ENCODE assay signal across 25 cellular contexts in genomic region chr10:50254479-50254878, GRCh38. TPM values are rescaled to one million over a fixed set of nuclear protein-coding genes. Genes with fewer than 3 reads are reported as not detected.
DNase-seq lines count a peak whose midpoint lies in the region; ATAC-seq, FAIRE-seq and TF ChIP-seq lines count a peak whose summit lies in the region.
"Had no signal": no experiment of that assay in that cellular context is flagged by ENCODE, and none has a peak within 500 bp of the region (broad histone marks: within the 10 kb centered on the region; RNA-seq: fewer than 3 reads in every experiment).

No MANE protein-coding gene starts in this region.

- H3K9me3 ChIP-seq in HepG2 (ENCODE audit: low read length): no peaks in the 10 kb centered on the region
- H3K9me3 ChIP-seq in right lobe of liver: no peaks in the 10 kb centered on the region
- H3K9me3 ChIP-seq in HEK293 (ENCODE audit: control insufficient read depth, insufficient read depth, low read depth, low read length): no peaks in the 10 kb centered on the region
- no peaks in the 10 kb centered on the region for H3K9me3 ChIP-seq in K562 (replicated peaks; ENCODE audit: control insufficient read depth, insufficient read depth, low read depth, low read length)
- H3K9me3 ChIP-seq: BE2C, BLaER1 had no signal

- no peak overlapping the region for H3K4me2 ChIP-seq in HepG2 (ENCODE audit: low read depth, low read length)
- H3K4me2 ChIP-seq in K562 (ENCODE audit: insufficient read depth, low read length): no peak overlapping the region; the same call in 1 of the 2 replicates
- H3K4me2 ChIP-seq: BLaER1 had no signal

- no peak overlapping the region for H3K27ac Mint-ChIP-seq in endothelial cell (ENCODE audit: unreplicated experiment)
- H3K27ac Mint-ChIP-seq: CD14-positive monocyte; CD4-positive, alpha-beta memory T cell; CD4-positive, CD25-positive, alpha-beta regulatory T cell; CD8-positive, alpha-beta memory T cell had no signal

- H3K9me1 ChIP-seq in K562 (ENCODE audit: control insufficient read depth, insufficient read depth, low read length): no peaks in the 10 kb centered on the region

- no peaks in the 10 kb centered on the region for H3K36me3 ChIP-seq in HepG2 (replicated peaks in 1 of 2; ENCODE audit: control insufficient read depth in 1 of 2, insufficient read depth in 2 of 2, low read length in 2 of 2)
- no peaks in the 10 kb centered on the region for H3K36me3 ChIP-seq in right lobe of liver
- H3K36me3 ChIP-seq in HEK293 (ENCODE audit: control insufficient read depth in 2 of 2, insufficient read depth in 1 of 2, low read length in 2 of 2): no peaks in the 10 kb centered on the region
- no peaks in the 10 kb centered on the region for H3K36me3 ChIP-seq in K562 (ENCODE audit: control insufficient read depth, insufficient read depth, low read length)
- H3K36me3 ChIP-seq: BE2C, BLaER1 had no signal

- H3K9ac ChIP-seq in HepG2 (ENCODE audit: insufficient read depth, low read depth, low read length): no peak overlapping the region
- H3K9ac ChIP-seq in K562 (ENCODE audit: insufficient read depth in 1 of 2, low read depth in 2 of 2, low read length in 2 of 2): no peak overlapping the region
- H3K9ac ChIP-seq: BLaER1 had no signal

- ATAC-seq in HepG2 (no peak), right lobe of liver (no peak), K562 (no peak)

- no peaks in the 10 kb centered on the region for H3K4me1 Mint-ChIP-seq in endothelial cell (ENCODE audit: unreplicated experiment)
- H3K4me1 Mint-ChIP-seq: CD14-positive monocyte; CD4-positive, alpha-beta memory T cell; CD4-positive, CD25-positive, alpha-beta regulatory T cell; CD8-positive, alpha-beta memory T cell had no signal

- no peak overlapping the region for H3K27ac ChIP-seq in HepG2 (ENCODE audit: extremely low read length, insufficient read depth, low read length)
- H3K27ac ChIP-seq in right lobe of liver: no peak overlapping the region
- H3K27ac ChIP-seq in HEK293 (ENCODE audit: extremely low read depth, low read depth, low read length): no peak overlapping the region
- no peak overlapping the region for H3K27ac ChIP-seq in K562 (ENCODE audit: extremely low read depth, low read depth, low read length)
- H3K27ac ChIP-seq: BLaER1 had no signal

- peaks cover 54% of the 10 kb centered on the region for H3K4me1 ChIP-seq in HepG2 (ENCODE audit: insufficient read depth, low read length)
- peaks cover 0 to 22% (median 7%) of the 10 kb centered on the region in 4 donors for H3K4me1 ChIP-seq in right lobe of liver
- no peaks in the 10 kb centered on the region for H3K4me1 ChIP-seq in HEK293 (ENCODE audit: control insufficient read depth, insufficient read depth, low read length)
- no peaks in the 10 kb centered on the region for H3K4me1 ChIP-seq in K562 (replicated peaks in 1 of 2; ENCODE audit: control insufficient read depth in 2 of 2, insufficient read depth in 2 of 2, low read length in 2 of 2)
- H3K4me1 ChIP-seq: BE2C had no signal

- intact Hi-C loops in HepG2 (cut with micrococcal nuclease; ENCODE audit: unreplicated experiment) (no loop called here), right lobe of liver (cut with DNase I) (no loop called here), K562 (cut with micrococcal nuclease) (no loop called here)

- no peak for TF ChIP-seq POLR2A in HepG2 (IDR thresholded peaks at IDR 0.05; ENCODE audit: insufficient read depth in 1 of 2, low read depth in 2 of 2, low read length in 2 of 2)
- no peak for TF ChIP-seq POLR2A in right lobe of liver (IDR thresholded peaks at IDR 0.05)
- TF ChIP-seq POLR2A in K562 (conservative IDR thresholded peaks at IDR 0.05): no peak

- H3K79me2 ChIP-seq in HepG2 (ENCODE audit: insufficient read depth, low read length) (no peaks in the 10 kb centered on the region), K562 (ENCODE audit: control insufficient read depth, insufficient read depth, low read length) (no peaks in the 10 kb centered on the region)

- in situ Hi-C loops in HepG2 (cut with HindIII; ENCODE audit: extremely low pct_ligation_motif_present, low pct_unique_long_range_greater_than_20kb): no loop called here
- in situ Hi-C loops in K562 (cut with MboI): no loop called here

- no peak for DNase-seq in HepG2 (ENCODE audit: low spot score)
- DNase-seq in right lobe of liver: no peak
- no peak for DNase-seq in K562 (ENCODE audit: extremely low read depth in 1 of 4, low spot score in 3 of 4)
- no peak for DNase-seq in germinal center (ENCODE audit: low spot score)
- no peak for DNase-seq in endothelial cell (ENCODE audit: low spot score)
- DNase-seq: 8988T; ACHN; BE2C; C1 segment of cervical spinal cord; CD4-positive, alpha-beta memory T cell; CD4-positive, CD25-positive, alpha-beta regulatory T cell; CD8-positive, alpha-beta memory T cell; COR-L47; DMS 273 treated with DMSO at 0.1 percent for 48 hours; DMS153; DMS53; DMS79; DND-41; EL; GDM1 had no signal

- peaks cover 5% of the 10 kb centered on the region for H3K27me3 Mint-ChIP-seq in endothelial cell (ENCODE audit: unreplicated experiment)

- H3K4me3 ChIP-seq in HepG2 (replicated peaks in 1 of 3; ENCODE audit: insufficient read depth in 1 of 3, low read depth in 2 of 3, low read length in 3 of 3): no peak overlapping the region
- no peak overlapping the region for H3K4me3 ChIP-seq in right lobe of liver
- H3K4me3 ChIP-seq in HEK293 (ENCODE audit: low read depth, low read length): no peak overlapping the region
- no peak overlapping the region for H3K4me3 ChIP-seq in K562
- H3K4me3 ChIP-seq: BLaER1 had no signal

- no TSS peak for BruUV-seq in HepG2 (replicated peaks; lab: Mats Ljungman, UMichigan)
- BruUV-seq in K562 (replicated peaks; lab: Mats Ljungman, UMichigan): no TSS peak

- H3K36me3 Mint-ChIP-seq in endothelial cell (ENCODE audit: low read depth, unreplicated experiment): no peaks in the 10 kb centered on the region
- H3K36me3 Mint-ChIP-seq: CD14-positive monocyte; CD4-positive, alpha-beta memory T cell; CD4-positive, CD25-positive, alpha-beta regulatory T cell; CD8-positive, alpha-beta memory T cell had no signal

- H3K4me3 Mint-ChIP-seq in endothelial cell (ENCODE audit: unreplicated experiment): no peak overlapping the region
- H3K4me3 Mint-ChIP-seq: CD14-positive monocyte; CD4-positive, alpha-beta memory T cell; CD4-positive, CD25-positive, alpha-beta regulatory T cell; CD8-positive, alpha-beta memory T cell had no signal

- no peaks in the 10 kb centered on the region for H4K20me1 ChIP-seq in HepG2 (ENCODE audit: insufficient read depth, low read length)
- no peaks in the 10 kb centered on the region for H4K20me1 ChIP-seq in K562 (replicated peaks; ENCODE audit: control insufficient read depth, insufficient read depth, low read length)
- H4K20me1 ChIP-seq: BLaER1 had no signal

- CTCF ChIA-PET in HepG2 (lab: Yijun Ruan, JAX; ENCODE audit: low intra/inter-chr PET ratio, low total read pairs): no interaction called here
- CTCF ChIA-PET in HEK293 (lab: Yijun Ruan, JAX): no interaction called here
- CTCF ChIA-PET in K562 (lab: Yijun Ruan, JAX; ENCODE audit: low intra/inter-chr PET ratio): interaction anchor here (0.7 kb wide), 1 partner anchor 20 kb away, joined by 3 read pairs; no protein-coding TSS in a partner anchor

- 78% methylated on average over 2 of the region's 2 CpGs for WGBS in HepG2 (ENCODE audit: low lambda C conversion rate)
- 71% methylated on average over 2 of the region's 2 CpGs for WGBS in right lobe of liver (ENCODE audit: insufficient coverage, low coverage, low lambda C conversion rate, missing lambda C conversion rate)
- WGBS in K562 (ENCODE audit: insufficient coverage, low coverage, missing lambda C conversion rate): 14% methylated on average over 2 of the region's 2 CpGs

- H3K27me3 ChIP-seq in HepG2 (ENCODE audit: control insufficient read depth in 1 of 2, insufficient read depth in 2 of 2, low read length in 2 of 2): no peaks in the 10 kb centered on the region; a peak in 1 of 5 replicates
- no peaks in the 10 kb centered on the region for H3K27me3 ChIP-seq in right lobe of liver
- no peaks in the 10 kb centered on the region for H3K27me3 ChIP-seq in K562 (ENCODE audit: control insufficient read depth in 2 of 2, insufficient read depth in 2 of 2, low read length in 2 of 2)
- H3K27me3 ChIP-seq: BLaER1 had no signal

- TF ChIP-seq RAD21 in HepG2 (CRISPR knock-in tag; IDR thresholded peaks at IDR 0.05) (no peak), K562 (CRISPR knock-in tag; conservative IDR thresholded peaks at IDR 0.05 in 1 of 2, IDR thresholded peaks at IDR 0.05 in 1 of 2) (no peak)

- TF ChIP-seq CTCF in HepG2 (CRISPR knock-in tag; IDR thresholded peaks at IDR 0.05) (no peak), right lobe of liver (IDR thresholded peaks at IDR 0.05) (no peak), HEK293 (tag by site-specific recombination; IDR thresholded peaks at IDR 0.05) (no peak), K562 (IDR thresholded peaks at IDR 0.05 in 2 of 3, conservative IDR thresholded peaks at IDR 0.05 in 1 of 3; ENCODE audit: insufficient read depth in 2 of 3, low read depth in 1 of 3, low read length in 3 of 3) (no peak), endothelial cell (IDR thresholded peaks at IDR 0.05; ENCODE audit: unreplicated experiment) (no peak)

- FAIRE-seq in HepG2 (lab: Jason Lieb, UNC): no peak
- no peak for FAIRE-seq in K562 (lab: Jason Lieb, UNC)
- FAIRE-seq: A204.1, GM12891 had no signal

- POLR2A ChIA-PET in HepG2 (lab: Yijun Ruan, JAX) (no interaction called here), HEK293 (lab: Yijun Ruan, JAX) (no interaction called here), K562 (lab: Yijun Ruan, JAX) (interaction anchor here (0.6 to 1.1 kb wide), 4 partner anchors 9 to 22 kb away, joined by 3 to 5 read pairs (median 3); no protein-coding TSS in a partner anchor)

- H2AFZ ChIP-seq in HepG2 (ENCODE audit: low read length) (no peak overlapping the region), K562 (ENCODE audit: low read depth, low read length) (peak overlapping the region; percentile 34; the same call in 1 of the 2 replicates)

- H3K9me3 Mint-ChIP-seq in endothelial cell (ENCODE audit: unreplicated experiment): no peaks in the 10 kb centered on the region
- H3K9me3 Mint-ChIP-seq: CD4-positive, alpha-beta memory T cell; CD4-positive, CD25-positive, alpha-beta regulatory T cell; CD8-positive, alpha-beta memory T cell had no signal

- TF ChIP-seq EP300 in HepG2 (IDR thresholded peaks at IDR 0.05; ENCODE audit: low read depth in 2 of 2, low read length in 2 of 2): no peak
- TF ChIP-seq EP300 in HepG2 (CRISPR knock-in tag; IDR thresholded peaks at IDR 0.05; ENCODE audit: borderline replicate concordance): no peak
- no peak for TF ChIP-seq EP300 in K562 (IDR thresholded peaks at IDR 0.05; ENCODE audit: low read length)

RNA-seq across cellular contexts. Expression of gene ASAH2, which starts 3.2 kb away (rescaled TPM):
- total RNA-seq in HepG2 (2016; rRNA removed; fragmentation: Illumina TruSeq; extraction: Trizol): 8.9 and 16.0 TPM in 2 replicates
- 1.1 and 1.7 TPM in 2 replicates for total RNA-seq in HepG2 (2016; cell fraction: cytosol; rRNA removed; fragmentation: Illumina TruSeq; extraction: Trizol; ENCODE audit: low read depth)
- total RNA-seq in HepG2 (2016; cell fraction: insoluble cytoplasmic fraction; rRNA removed; fragmentation: Illumina TruSeq; extraction: Trizol): 8.2 and 13.2 TPM in 2 replicates
- 2.7 and 6.0 TPM in 2 replicates for total RNA-seq in HepG2 (2016; cell fraction: membrane; rRNA removed; fragmentation: Illumina TruSeq; extraction: Trizol)
- 12.5 and 13.1 TPM in 2 replicates for total RNA-seq in HepG2 (2016; cell fraction: nucleus; rRNA removed; fragmentation: Illumina TruSeq; extraction: Trizol)
- polyA plus RNA-seq in HepG2 (2011; rRNA removed): 14.8 and 17.9 TPM in 2 replicates
- polyA plus RNA-seq in HepG2 (2011; cell fraction: cytosol; rRNA removed): 10.0 and 11.0 TPM in 2 replicates
- polyA plus RNA-seq in HepG2 (2011; cell fraction: nucleus; rRNA removed): 8.1 and 9.8 TPM in 2 replicates
- polyA plus RNA-seq in HepG2 (2012): 4.6 TPM in 2 replicates
- 0.70 and 1.3 TPM in 2 replicates for polyA plus RNA-seq in HepG2 (2016; cell fraction: cytosol; fragmentation: Illumina TruSeq; extraction: Trizol; ENCODE audit: low read depth)
- 3.4 and 6.6 TPM in 2 replicates for polyA plus RNA-seq in HepG2 (2016; cell fraction: insoluble cytoplasmic fraction; fragmentation: Illumina TruSeq; extraction: Trizol; ENCODE audit: low read depth)
- polyA plus RNA-seq in HepG2 (2016; cell fraction: membrane; fragmentation: Illumina TruSeq; extraction: Trizol; ENCODE audit: low read depth): 0.94 and 1.8 TPM in 2 replicates
- polyA plus RNA-seq in HepG2 (2016; cell fraction: nucleus; fragmentation: Illumina TruSeq; extraction: Trizol; ENCODE audit: insufficient read depth, low read depth): 12.1 and 13.5 TPM in 2 replicates
- 2.8 and 27.5 TPM in 2 replicates for polyA minus RNA-seq in HepG2 (2011; rRNA and poly(A)+ RNA removed; ENCODE audit: low replicate concordance)
- polyA minus RNA-seq in HepG2 (2011; cell fraction: cytosol; rRNA and poly(A)+ RNA removed): 15.3 and 18.1 TPM in 2 replicates
- polyA minus RNA-seq in HepG2 (2011; cell fraction: nucleus; rRNA and poly(A)+ RNA removed): 15.1 and 15.3 TPM in 2 replicates
- 1 to 10 TPM; 1.0 to 6.4 (median 1.8) TPM for total RNA-seq in right lobe of liver
- 1.2 and 1.3 TPM in 2 replicates for total RNA-seq in K562 (2011; cell fraction: chromatin; rRNA removed; ENCODE audit: low replicate concordance)
- total RNA-seq in K562 (2011; cell fraction: nucleolus; rRNA removed): 0.17 and 1.3 TPM in 2 replicates
- total RNA-seq in K562 (2011; cell fraction: nucleoplasm; rRNA removed): 0.66 and 1.8 TPM in 2 replicates
- total RNA-seq in K562 (2014; rRNA removed): 2.5 and 6.5 TPM in 2 replicates
- total RNA-seq in K562 (2014; rRNA removed; fragmentation: Illumina TruSeq; extraction: Trizol): 5.5 and 6.5 TPM in 2 replicates
- 2.7 and 3.5 TPM in 2 replicates for total RNA-seq in K562 (2015; rRNA removed; fragmentation: Illumina TruSeq; extraction: Trizol)
- total RNA-seq in K562 (2021): 7.6 and 11.8 TPM in 2 replicates
- 8.6 and 8.7 TPM in 2 replicates for polyA plus RNA-seq in K562 (2011; rRNA removed)
- 0.54 and 4.2 TPM in 2 replicates for polyA plus RNA-seq in K562 (2011; cell fraction: cytosol; rRNA removed)
- polyA plus RNA-seq in K562 (2011; cell fraction: nucleus; rRNA removed): 13.6 and 15.9 TPM in 2 replicates
- 4.9 and 5.0 TPM in 2 replicates for polyA plus RNA-seq in K562 (2012)
- 7.7 and 8.3 TPM in 2 replicates for polyA plus RNA-seq in K562 (2014; fragmentation: Illumina TruSeq; extraction: Trizol)
- 10 to 100 TPM in 1 of 2 experiments, 1 to 10 TPM in 1; 8.5 to 12.0 TPM for polyA plus RNA-seq in K562 (2014; fragmentation: Nextera tagmentation; extraction: Ambion mirVana)
- polyA plus RNA-seq in K562 (2014; rRNA removed): 8.4 and 11.0 TPM in 2 replicates
- polyA minus RNA-seq in K562 (2011; rRNA and poly(A)+ RNA removed): 9.9 and 11.4 TPM in 2 replicates
- polyA minus RNA-seq in K562 (2011; cell fraction: cytosol; rRNA and poly(A)+ RNA removed): 0.64 and 4.3 TPM in 2 replicates
- 1.2 and 1.8 TPM in 2 replicates for polyA minus RNA-seq in K562 (2011; cell fraction: nucleus; rRNA and poly(A)+ RNA removed)
- total RNA-seq in endothelial cell (ENCODE audit: unreplicated experiment): 1.7 TPM
- polyA plus RNA-seq: CD14-positive monocyte had no signal
